In genomic region chr6:3226422-3227362, GRCh38 we compare ENCODE assay signal across 2 cellular contexts.
TF ChIP-seq lines count a peak whose summit lies in the region.

No MANE protein-coding gene starts in this region.

TF ChIP-seq in SK-N-SH, 30 proteins besides CTCF, POLR2A, EP300 and RAD21:
- TF ChIP-seq RCOR1 (IDR thresholded peaks at IDR 0.05; ENCODE audit: low read length) (0 out of 2 replicates have a peak, but pooled peaks have one; percentile 5), ZBTB33 (IDR thresholded peaks at IDR 0.05; ENCODE audit: borderline replicate concordance, low read depth) (no peak), MEF2A (IDR thresholded peaks at IDR 0.05; ENCODE audit: borderline replicate concordance, low read depth) (no peak), CHD2 (IDR thresholded peaks at IDR 0.05; ENCODE audit: low read length, partially characterized antibody) (no peak), MAX (IDR thresholded peaks at IDR 0.05; ENCODE audit: low read depth) (peak; percentile 70)

TF ChIP-seq in H1, 55 proteins besides CTCF, POLR2A, EP300 and RAD21:
- TF ChIP-seq NRF1 (IDR thresholded peaks at IDR 0.05; ENCODE audit: low read depth, low read length) = no peak
- TF ChIP-seq RXRA (IDR thresholded peaks at IDR 0.05; ENCODE audit: insufficient read depth, low read depth, low read length) = no peak
- TF ChIP-seq CBX8 (IDR thresholded peaks at IDR 0.05; ENCODE audit: borderline replicate concordance, low read depth, low read length) = no peak
- 0 out of 2 replicates have a peak, but pooled peaks have one; percentile 29 for TF ChIP-seq E2F6 (IDR thresholded peaks at IDR 0.05)
- TF ChIP-seq POLR2AphosphoS5 (IDR thresholded peaks at IDR 0.05; ENCODE audit: low read depth, low read length) = peak; percentile 15; the same call in 1 of the 2 replicates
- TF ChIP-seq SP2 (IDR thresholded peaks at IDR 0.05; ENCODE audit: low read length) = no peak
- TF ChIP-seq HDAC6 (IDR thresholded peaks at IDR 0.05; ENCODE audit: low read depth, low read length) = no peak
- no peak for TF ChIP-seq CHD2 (IDR thresholded peaks at IDR 0.05; ENCODE audit: low read length)
- TF ChIP-seq ATF3 (IDR thresholded peaks at IDR 0.05; ENCODE audit: insufficient read depth, low read depth, low read length) = no peak
- TF ChIP-seq CHD7 (IDR thresholded peaks at IDR 0.05; ENCODE audit: insufficient replicate concordance, low read length) = no peak
- TF ChIP-seq TCF12 (IDR thresholded peaks at IDR 0.05; ENCODE audit: low read depth, low read length) = no peak
- TF ChIP-seq SP4 (IDR thresholded peaks at IDR 0.05; ENCODE audit: low read length) = no peak
- TF ChIP-seq KDM1A (IDR thresholded peaks at IDR 0.05; ENCODE audit: borderline replicate concordance, low read length) = no peak
- no peak for TF ChIP-seq USF2 (IDR thresholded peaks at IDR 0.05; ENCODE audit: low read length)
- TF ChIP-seq POU5F1 (IDR thresholded peaks at IDR 0.05; ENCODE audit: low read depth, low read length) = no peak
- TF ChIP-seq EGR1 (IDR thresholded peaks at IDR 0.05; ENCODE audit: borderline replicate concordance, low read depth, low read length) = no peak
- TF ChIP-seq CTBP2 (IDR thresholded peaks at IDR 0.05; ENCODE audit: borderline replicate concordance, insufficient read depth, insufficient read length, low read length) = no peak
- no peak for TF ChIP-seq MAFK (IDR thresholded peaks at IDR 0.05; ENCODE audit: low read depth, low read length)
- TF ChIP-seq, protein P1, sequence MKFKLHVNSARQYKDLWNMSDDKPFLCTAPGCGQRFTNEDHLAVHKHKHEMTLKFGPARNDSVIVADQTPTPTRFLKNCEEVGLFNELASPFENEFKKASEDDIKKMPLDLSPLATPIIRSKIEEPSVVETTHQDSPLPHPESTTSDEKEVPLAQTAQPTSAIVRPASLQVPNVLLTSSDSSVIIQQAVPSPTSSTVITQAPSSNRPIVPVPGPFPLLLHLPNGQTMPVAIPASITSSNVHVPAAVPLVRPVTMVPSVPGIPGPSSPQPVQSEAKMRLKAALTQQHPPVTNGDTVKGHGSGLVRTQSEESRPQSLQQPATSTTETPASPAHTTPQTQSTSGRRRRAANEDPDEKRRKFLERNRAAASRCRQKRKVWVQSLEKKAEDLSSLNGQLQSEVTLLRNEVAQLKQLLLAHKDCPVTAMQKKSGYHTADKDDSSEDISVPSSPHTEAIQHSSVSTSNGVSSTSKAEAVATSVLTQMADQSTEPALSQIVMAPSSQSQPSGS (IDR thresholded peaks at IDR 0.05; ENCODE audit: low read length) = no peak
- TF ChIP-seq KDM5A (IDR thresholded peaks at IDR 0.05; ENCODE audit: low read length) = no peak
- no peak for TF ChIP-seq TBP (IDR thresholded peaks at IDR 0.05; ENCODE audit: low read depth, low read length)
- TF ChIP-seq GTF2F1 (IDR thresholded peaks at IDR 0.05; ENCODE audit: borderline replicate concordance, low read depth, low read length) = no peak
- TF ChIP-seq SIX5 (IDR thresholded peaks at IDR 0.05; ENCODE audit: low read depth, low read length) = no peak
- no peak for TF ChIP-seq BRCA1 (IDR thresholded peaks at IDR 0.05; ENCODE audit: low read depth, low read length)
- TF ChIP-seq ZNF274 (IDR thresholded peaks at IDR 0.05; ENCODE audit: borderline replicate concordance, extremely low read depth, low read length) = no peak
- TF ChIP-seq RFX5 (IDR thresholded peaks at IDR 0.05; ENCODE audit: borderline replicate concordance, low read depth, low read length) = no peak
- TF ChIP-seq BCL11A (IDR thresholded peaks at IDR 0.05; ENCODE audit: low read depth in 2 of 2, low read length in 2 of 2) = no peak
- no peak for TF ChIP-seq CEBPB (IDR thresholded peaks at IDR 0.05; ENCODE audit: low read depth, low read length)
- TF ChIP-seq KDM4A (IDR thresholded peaks at IDR 0.05; ENCODE audit: low read depth, low read length, severe bottlenecking) = no peak
- no peak for TF ChIP-seq BACH1 (IDR thresholded peaks at IDR 0.05; ENCODE audit: low read length)
- TF ChIP-seq SIN3A (conservative IDR thresholded peaks at IDR 0.05 in 1 of 2, IDR thresholded peaks at IDR 0.05 in 1 of 2; ENCODE audit: low read depth in 1 of 2, low read length in 2 of 2) = peak; percentile 22 to 31; a peak in 2 of 4 replicates
- no peak for TF ChIP-seq CBX5 (IDR thresholded peaks at IDR 0.05; ENCODE audit: low read depth, low read length)
- TF ChIP-seq CHD1 (IDR thresholded peaks at IDR 0.05; ENCODE audit: low read depth, low read length) = no peak
- no peak for TF ChIP-seq YY1 (IDR thresholded peaks at IDR 0.05; ENCODE audit: low read depth, low read length)
- no peak for TF ChIP-seq JUN (IDR thresholded peaks at IDR 0.05; ENCODE audit: low read depth, low read length)
- peak; percentile 77 for TF ChIP-seq SAP30 (IDR thresholded peaks at IDR 0.05; ENCODE audit: insufficient read depth, insufficient replicate concordance, low read length)
- TF ChIP-seq TEAD4 (IDR thresholded peaks at IDR 0.05; ENCODE audit: low read depth, low read length) = no peak
- TF ChIP-seq PHF8 (conservative IDR thresholded peaks at IDR 0.05; ENCODE audit: low read depth, low read length) = no peak
- no peak for TF ChIP-seq NANOG (IDR thresholded peaks at IDR 0.05; ENCODE audit: insufficient read depth, low read depth, low read length, poor library complexity, severe bottlenecking)
- TF ChIP-seq TAF7 (optimal IDR thresholded peaks at IDR 0.05; ENCODE audit: borderline replicate concordance, low read depth, low read length) = no peak
- no peak for TF ChIP-seq SIRT6 (IDR thresholded peaks at IDR 0.05; ENCODE audit: low read length)
- TF ChIP-seq HDAC2 (IDR thresholded peaks at IDR 0.05; ENCODE audit: borderline replicate concordance in 1 of 2, low read depth in 2 of 2, low read length in 2 of 2) = no peak
- TF ChIP-seq FOSL1 (IDR thresholded peaks at IDR 0.05; ENCODE audit: insufficient read depth, low read depth, low read length) = no peak
- no peak for TF ChIP-seq CREB1 (IDR thresholded peaks at IDR 0.05)
- no peak for TF ChIP-seq EZH2 (IDR thresholded peaks at IDR 0.05; ENCODE audit: low read depth, low read length, severe bottlenecking)
- TF ChIP-seq MAX (IDR thresholded peaks at IDR 0.05) = peak; percentile 50; the same call in 1 of the 2 replicates
- no peak for TF ChIP-seq SUZ12 (IDR thresholded peaks at IDR 0.05; ENCODE audit: low read length)
- TF ChIP-seq JUND (IDR thresholded peaks at IDR 0.05; ENCODE audit: low read length) = no peak
- TF ChIP-seq RBBP5 (IDR thresholded peaks at IDR 0.05; ENCODE audit: borderline replicate concordance, low read depth, low read length) = 0 out of 2 replicates have a peak, but pooled peaks have one; percentile 63
- peak; percentile 23; the same call in 1 of the 2 replicates for TF ChIP-seq TAF1 (IDR thresholded peaks at IDR 0.05; ENCODE audit: low read depth, low read length)
- TF ChIP-seq ASH2L (IDR thresholded peaks at IDR 0.05; ENCODE audit: low read length) = peak; percentile 25
- TF ChIP-seq SRF (IDR thresholded peaks at IDR 0.05; ENCODE audit: low read depth, low read length) = no peak
- no peak for TF ChIP-seq RNF2 (IDR thresholded peaks at IDR 0.05; ENCODE audit: borderline replicate concordance, low read depth, low read length, missing control alignments, poor library complexity, severe bottlenecking)
- TF ChIP-seq GABPA (IDR thresholded peaks at IDR 0.05; ENCODE audit: borderline replicate concordance, insufficient read depth, low read length) = no peak
- TF ChIP-seq SP1 (IDR thresholded peaks at IDR 0.05; ENCODE audit: low read depth, low read length) = no peak
